8 cellular contexts compared by ENCODE assay signal in genomic region chr1:226109829-226110248, GRCh38. TPM values are rescaled to one million over a fixed set of nuclear protein-coding genes. Genes with fewer than 3 reads are reported as not detected.
DNase-seq lines count a peak whose midpoint lies in the region; ATAC-seq and TF ChIP-seq lines count a peak whose summit lies in the region.

No MANE protein-coding gene starts in this region.

- ATAC-seq in GM21390 (IDR thresholded peaks at IDR 0.05; ENCODE audit: unreplicated experiment) (peak; percentile 76), PC-3 (peak; percentile 88)

- H4K20me1 ChIP-seq in PC-3 (ENCODE audit: low read length) = no peaks in the 10 kb centered on the region

- under 1% methylated on average over 57 of the region's 57 CpGs for WGBS in HUES64
- WGBS in esophagus, 2 donors = 0% methylated on average over 24 to 57 of the region's 57 CpGs

- no TSS peak for BruUV-seq in PC-3 (replicated peaks; lab: Mats Ljungman, UMichigan)

- CTCF ChIA-PET in PC-3 (lab: Charles Lee) = interaction anchor here (0.6 to 1.1 kb wide), 4 partner anchors 14 to 438 kb away, joined by 3 to 9 read pairs (median 4); no protein-coding TSS in a partner anchor

- intact Hi-C loops in PC-3 (cut with micrococcal nuclease) = loop anchor here (1.0 to 2.0 kb wide), 3 partner anchors 11 to 45 kb away; no protein-coding TSS in a partner anchor

- TF ChIP-seq CTCF in PC-3 (conservative IDR thresholded peaks at IDR 0.05; ENCODE audit: low read depth, low read length) = peak; percentile 41

- peak overlapping the region; percentile 71 for H3K4me3 ChIP-seq in HUES64 (ENCODE audit: low read length)
- H3K4me3 ChIP-seq in PC-3 (ENCODE audit: low read length) = peak overlapping the region; percentile 79
- peak overlapping the region; percentile 66 to 68 for H3K4me3 ChIP-seq in esophagus (ENCODE audit: low read depth in 1 of 2, low read length in 2 of 2)
- peak overlapping the region; percentile 55 to 78 for H3K4me3 ChIP-seq in muscle layer of colon (ENCODE audit: low read depth in 1 of 2, low read length in 2 of 2)

- no peaks in the 10 kb centered on the region for H3K36me3 ChIP-seq in HUES64 (ENCODE audit: insufficient read depth, low read length)
- H3K36me3 ChIP-seq in PC-3 (ENCODE audit: low read depth, low read length) = no peaks in the 10 kb centered on the region
- no peaks in the 10 kb centered on the region for H3K36me3 ChIP-seq in esophagus (ENCODE audit: control insufficient read depth in 2 of 2, insufficient read depth in 2 of 2, low read length in 1 of 2)
- H3K36me3 ChIP-seq in muscle layer of colon (ENCODE audit: insufficient read depth, low read length) = no peaks in the 10 kb centered on the region

- H3K79me2 ChIP-seq in PC-3 (ENCODE audit: low read length) = no peaks in the 10 kb centered on the region

- H3K9me2 ChIP-seq in PC-3 (replicated peaks; ENCODE audit: low read length) = no peaks in the 10 kb centered on the region

- H3K9ac ChIP-seq in HUES64 (ENCODE audit: low read depth, low read length) (peak overlapping the region; percentile 66), PC-3 (ENCODE audit: low read length) (peak overlapping the region; percentile 77), muscle layer of colon (ENCODE audit: low read length) (peak overlapping the region; percentile 88)

- no peaks in the 10 kb centered on the region for H3F3A ChIP-seq in PC-3 (ENCODE audit: low read length, unreplicated experiment)

- H3K4me1 ChIP-seq in HUES64 (ENCODE audit: insufficient read depth, low read length) (peaks cover 32% of the 10 kb centered on the region), PC-3 (ENCODE audit: insufficient read depth, low read length) (peaks cover 29% of the 10 kb centered on the region), esophagus (ENCODE audit: control insufficient read depth in 2 of 2, insufficient read depth in 2 of 2, low read length in 1 of 2) (peaks cover 0 to 12% of the 10 kb centered on the region in 2 donors), muscle layer of colon (ENCODE audit: insufficient read depth, low read length) (peaks cover 14% of the 10 kb centered on the region)

- H3K4me1 Mint-ChIP-seq in activated T-cell treated with anti-CD3 and anti-CD28 coated beads, Interleukin-2, amount 50 U/mL, for 24 hours (ENCODE audit: low read depth) = peaks cover 17% of the 10 kb centered on the region

- H3K36me3 Mint-ChIP-seq in activated T-cell treated with anti-CD3 and anti-CD28 coated beads, Interleukin-2, amount 50 U/mL, for 24 hours (ENCODE audit: low read depth) = no peaks in the 10 kb centered on the region

- POLR2A ChIA-PET in PC-3 (lab: Charles Lee; ENCODE audit: unreplicated experiment) = interaction anchor here (0.6 to 0.7 kb wide), 3 partner anchors 25 to 662 kb away, joined by 3 to 6 read pairs (median 5); partner anchors contain the start of gene H3-3A

- peak overlapping the region; percentile 81 for H3K27ac Mint-ChIP-seq in activated T-cell treated with anti-CD3 and anti-CD28 coated beads, Interleukin-2, amount 50 U/mL, for 24 hours

- H2AFZ ChIP-seq in PC-3 (ENCODE audit: low read length) = peak overlapping the region; percentile 98

- peak overlapping the region; percentile 82 for H3K4me3 Mint-ChIP-seq in activated T-cell treated with anti-CD3 and anti-CD28 coated beads, Interleukin-2, amount 50 U/mL, for 24 hours

- H3K9me3 ChIP-seq in HUES64 (ENCODE audit: insufficient read depth, low read depth, low read length) = no peaks in the 10 kb centered on the region
- H3K9me3 ChIP-seq in PC-3 (ENCODE audit: low read length) = no peaks in the 10 kb centered on the region
- no peaks in the 10 kb centered on the region for H3K9me3 ChIP-seq in esophagus (ENCODE audit: control insufficient read depth in 2 of 2, insufficient read depth in 1 of 2, low read depth in 1 of 2, low read length in 1 of 2)
- H3K9me3 ChIP-seq in muscle layer of colon (ENCODE audit: low read length) = no peaks in the 10 kb centered on the region

- H3K4me2 ChIP-seq in PC-3 (ENCODE audit: low read length) = peak overlapping the region; percentile 96

- DNase-seq in Caki2 (ENCODE audit: low read depth) (peak; percentile 78), PC-3 (peak; percentile 97)
- DNase-seq in activated T-cell treated with anti-CD3 and anti-CD28 coated beads, Interleukin-2, amount 50 U/mL, for 24 hours = peak; percentile 87
- DNase-seq in stimulated activated CD8-positive, alpha-beta memory T cell treated with anti-CD3 and anti-CD28 coated beads, Interleukin-7, amount 100 ng/mL, for 4 hours (ENCODE audit: low read depth in 2 of 2) = peak; percentile 41 to 79

- in situ Hi-C loops in Caki2 (cut with HindIII; ENCODE audit: low pct_unique_long_range_greater_than_20kb, low sequenced_read_pairs) = no loop called here

- peak overlapping the region; percentile 76; the same call in 1 of the 2 replicates for H3K27ac ChIP-seq in HUES64 (ENCODE audit: low read depth, low read length)
- peak overlapping the region; percentile 71 for H3K27ac ChIP-seq in PC-3 (ENCODE audit: low read length)
- H3K27ac ChIP-seq in esophagus (ENCODE audit: low read depth in 2 of 2, low read length in 1 of 2) = peak overlapping the region; percentile 97 to 98
- H3K27ac ChIP-seq in muscle layer of colon (ENCODE audit: low read depth, low read length) = peak overlapping the region; percentile 94

- H3K9me3 Mint-ChIP-seq in activated T-cell treated with anti-CD3 and anti-CD28 coated beads, Interleukin-2, amount 50 U/mL, for 24 hours = no peaks in the 10 kb centered on the region

- H3K27me3 Mint-ChIP-seq in activated T-cell treated with anti-CD3 and anti-CD28 coated beads, Interleukin-2, amount 50 U/mL, for 24 hours = no peaks in the 10 kb centered on the region

- peaks cover 20% of the 10 kb centered on the region for H3K27me3 ChIP-seq in HUES64 (ENCODE audit: insufficient read depth, low read length)
- H3K27me3 ChIP-seq in PC-3 (ENCODE audit: low read length) = no peaks in the 10 kb centered on the region
- H3K27me3 ChIP-seq in esophagus (ENCODE audit: control insufficient read depth in 1 of 2, insufficient read depth in 2 of 2, low read length in 2 of 2) = no peaks in the 10 kb centered on the region
- no peaks in the 10 kb centered on the region for H3K27me3 ChIP-seq in muscle layer of colon (ENCODE audit: control insufficient read depth in 1 of 2, insufficient read depth in 2 of 2, low read length in 2 of 2)

RNA-seq across cellular contexts. Expression of gene H3-3A, which starts 47.3 kb away (rescaled TPM):
- 164 and 191 TPM in 2 replicates for total RNA-seq in Caki2 (2014; rRNA removed; shearing (Covaris generic); ENCODE audit: low replicate concordance)
- polyA plus RNA-seq in HUES64 (2013, experiment 1 of 2) = 1,082 TPM
- 1,153 TPM for polyA plus RNA-seq in HUES64 (2013, experiment 2 of 2)
- total RNA-seq in PC-3 (2014; rRNA removed) = 196 and 273 TPM in 2 replicates
- 1,000 to 10,000 TPM in 1 of 2 donors, 100 to 1,000 TPM in 1; 679 to 1,046 TPM for polyA plus RNA-seq in esophagus

Comparison
In these comparisons a context has a peak if more than half of its experiments do, and no peak if none do; other contexts are left out.
1. Peak in every context shown above with its lines: DNase-seq, ATAC-seq, H3K4me3 ChIP-seq and H3K27ac ChIP-seq.